In the genomic region with DNA sequence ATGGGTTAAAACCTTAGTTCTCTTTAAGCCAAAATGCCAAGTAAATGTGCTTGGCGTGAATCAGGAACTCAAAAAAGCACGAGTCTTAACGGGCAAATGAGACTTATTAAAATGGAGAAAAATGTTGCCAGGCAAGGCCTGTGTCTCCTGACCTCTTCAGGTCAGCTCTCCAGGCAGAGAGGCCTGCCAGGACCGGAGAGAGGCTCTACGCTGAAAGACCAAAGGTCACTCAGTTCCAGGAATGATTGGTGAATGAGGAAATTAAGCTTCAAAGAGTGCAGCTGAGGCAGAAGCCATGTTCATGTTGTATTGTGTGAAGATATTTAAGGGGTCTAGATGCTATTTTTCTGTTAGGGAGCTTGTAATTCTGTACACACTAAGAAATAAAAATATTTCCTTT, we compare ENCODE assay signal across 20 cellular contexts.
DNase-seq lines count a peak whose midpoint lies in the region; ATAC-seq lines count a peak whose summit lies in the region.
"Had no signal": no experiment of that assay in that cellular context is flagged by ENCODE, and none has a peak within 500 bp of the region (broad histone marks: within the 10 kb centered on the region; RNA-seq: fewer than 3 reads in every experiment).

No MANE protein-coding gene starts in this region.

- no peak overlapping the region for H3K4me3 ChIP-seq in adipocyte (ENCODE audit: low read length)
- no peak overlapping the region for H3K4me3 ChIP-seq in subcutaneous abdominal adipose tissue (ENCODE audit: low read depth in 1 of 5, low read length in 5 of 5)
- H3K4me3 ChIP-seq: Peyer's patch, sigmoid colon had no signal

- H3K9me3 ChIP-seq in adipocyte (ENCODE audit: control insufficient read depth, low read length), result no peaks in the 10 kb centered on the region
- no peaks in the 10 kb centered on the region for H3K9me3 ChIP-seq in subcutaneous abdominal adipose tissue (ENCODE audit: control insufficient read depth in 5 of 5, low read length in 5 of 5)
- H3K9me3 ChIP-seq: neutrophil, Peyer's patch, sigmoid colon had no signal

- ATAC-seq in GM19463 (IDR thresholded peaks at IDR 0.05; ENCODE audit: unreplicated experiment), result no peak
- ATAC-seq: SK-N-SH treated with all-trans-retinoic acid at 6 μM for 48 hours had no signal

- H3K4me1 ChIP-seq in adipocyte (ENCODE audit: control insufficient read depth, insufficient read depth, low read length), result peaks cover 60% of the 10 kb centered on the region
- peaks cover 8 to 77% (median 66%) of the 10 kb centered on the region in 5 donors for H3K4me1 ChIP-seq in subcutaneous abdominal adipose tissue (ENCODE audit: control insufficient read depth in 5 of 5, insufficient read depth in 5 of 5, low read length in 5 of 5)
- H3K4me1 ChIP-seq: Peyer's patch, sigmoid colon had no signal

- H3K9ac ChIP-seq in adipocyte (ENCODE audit: low read length) (peak overlapping the region; percentile 1), subcutaneous abdominal adipose tissue (ENCODE audit: low read length in 5 of 5) (peak overlapping the region in 2 of 5 donors; percentile 57 to 92)

- H3K36me3 ChIP-seq in adipocyte (ENCODE audit: control insufficient read depth, insufficient read depth, low read length, severe bottlenecking) (no peaks in the 10 kb centered on the region), subcutaneous abdominal adipose tissue (ENCODE audit: control insufficient read depth in 5 of 5, insufficient read depth in 5 of 5, low read length in 5 of 5) (no peaks in the 10 kb centered on the region)
- H3K36me3 ChIP-seq: neutrophil, Peyer's patch, sigmoid colon had no signal

- H3K27me3 ChIP-seq in adipocyte (replicated peaks; ENCODE audit: control insufficient read depth, insufficient read depth, low read length) (no peaks in the 10 kb centered on the region), subcutaneous abdominal adipose tissue (ENCODE audit: control insufficient read depth in 5 of 5, insufficient read depth in 4 of 5, low read length in 5 of 5) (no peaks in the 10 kb centered on the region)
- H3K27me3 ChIP-seq: neutrophil, Peyer's patch, sigmoid colon had no signal

- H3K27ac ChIP-seq in subcutaneous abdominal adipose tissue (ENCODE audit: low read depth, low read length), result peak overlapping the region; percentile 93
- H3K27ac ChIP-seq: neutrophil, Peyer's patch, sigmoid colon had no signal

- DNase-seq in NCI-H146 (lab: John Stamatoyannopoulos, UW), result peak; percentile 14
- DNase-seq in NCI-H146 treated with DMSO at 0.1 percent for 48 hours (lab: John Stamatoyannopoulos, UW; ENCODE audit: unreplicated experiment), result no peak
- no peak for DNase-seq in adipocyte (ENCODE audit: low read depth)
- peak; percentile 28 for DNase-seq in medulla oblongata (ENCODE audit: extremely low spot score)
- no peak for DNase-seq in NCI-H345 (lab: John Stamatoyannopoulos, UW)
- no peak for DNase-seq in stimulated activated CD4-positive, alpha-beta T cell treated with anti-CD3 and anti-CD28 coated beads, Interleukin-4, amount 100 ng/mL, for 24 hours
- DNase-seq: 8988T; activated naive CD8-positive, alpha-beta T cell treated with anti-CD3 and anti-CD28 coated beads for 36 hours; cortex of kidney; IMR-90; NCI-H1436 treated with DMSO at 0.1 percent for 48 hours; NCI-H446 treated with DMSO at 0.1 percent for 48 hours; sigmoid colon; stimulated activated naive CD4-positive, alpha-beta T cell treated with Interleukin-2 at 50 U/mL for 16 hours; T-helper 9 cell had no signal

Comparison
In these comparisons a context has a peak if more than half of its experiments do, and no peak if none do; other contexts are left out.
1. DNase-seq: peak in NCI-H146 (single experiment) and medulla oblongata (single experiment); none in NCI-H146 treated with DMSO at 0.1 percent for 48 hours (single experiment), adipocyte (single experiment), NCI-H345 (single experiment) and stimulated activated CD4-positive, alpha-beta T cell treated with anti-CD3 and anti-CD28 coated beads, Interleukin-4, amount 100 ng/mL, for 24 hours (single experiment).